Comparison of ENCODE assay signal across 17 cellular contexts in genomic region chr6:106508836-106509235, GRCh38.
DNase-seq lines count a peak whose midpoint lies in the region; ATAC-seq and TF ChIP-seq lines count a peak whose summit lies in the region.
"Had no signal": no experiment of that assay in that cellular context is flagged by ENCODE, and none has a peak within 500 bp of the region (broad histone marks: within the 10 kb centered on the region; RNA-seq: fewer than 3 reads in every experiment).

No MANE protein-coding gene starts in this region.

- H3K27ac ChIP-seq in breast epithelium (no peak overlapping the region), Panc1 (ENCODE audit: low read length) (peak overlapping the region; percentile 32; the same call in 1 of the 2 replicates)
- H3K27ac ChIP-seq: adrenal gland, gastrocnemius medialis had no signal

- no peak overlapping the region for H3K27ac Mint-ChIP-seq in MCF 10A (ENCODE audit: low read depth, unreplicated experiment)
- H3K27ac Mint-ChIP-seq in activated CD8-positive, alpha-beta memory T cell treated with anti-CD3 and anti-CD28 coated beads, Interleukin-2, amount 10 ng/mL, durations not matched to agents 7 days and 5 days: no peak overlapping the region
- H3K27ac Mint-ChIP-seq: HFFc6 had no signal

- intact Hi-C loops in MCF 10A (cut with micrococcal nuclease) (no loop called here), breast epithelium (cut with DNase I; ENCODE audit: low total_unique reads) (no loop called here), Panc1 (cut with micrococcal nuclease; ENCODE audit: unreplicated experiment) (no loop called here)

- TF ChIP-seq CTCF in MCF 10A (IDR thresholded peaks at IDR 0.05; ENCODE audit: unreplicated experiment): no peak
- TF ChIP-seq CTCF in breast epithelium (IDR thresholded peaks at IDR 0.05): no peak
- TF ChIP-seq CTCF in Panc1 (IDR thresholded peaks at IDR 0.05): no peak
- no peak for TF ChIP-seq CTCF in epithelial cell of esophagus (IDR thresholded peaks at IDR 0.05; ENCODE audit: insufficient read depth, low read depth, low read length, missing control alignments)

- H3K27me3 ChIP-seq in breast epithelium (no peaks in the 10 kb centered on the region), Panc1 (ENCODE audit: control insufficient read depth, insufficient read depth, low read length) (no peaks in the 10 kb centered on the region)
- H3K27me3 ChIP-seq: Peyer's patch had no signal

- no peaks in the 10 kb centered on the region for H3K36me3 Mint-ChIP-seq in MCF 10A (ENCODE audit: insufficient read depth, unreplicated experiment)
- peaks cover 9% of the 10 kb centered on the region for H3K36me3 Mint-ChIP-seq in activated CD8-positive, alpha-beta memory T cell treated with anti-CD3 and anti-CD28 coated beads, Interleukin-2, amount 10 ng/mL, durations not matched to agents 7 days and 5 days

- DNase-seq in MCF 10A (ENCODE audit: unreplicated experiment) (peak; percentile 94), breast epithelium (ENCODE audit: low spot score in 2 of 2) (no peak), Panc1 (ENCODE audit: low read depth, low spot score) (no peak), epithelial cell of esophagus (ENCODE audit: low read depth) (peak; percentile 81), skeletal muscle cell (ENCODE audit: low read depth) (peak; percentile 85), cortex of kidney (lab: John Stamatoyannopoulos, UW) (no peak), NCI-H1436 (lab: John Stamatoyannopoulos, UW) (no peak)
- no peak for DNase-seq in activated CD8-positive, alpha-beta memory T cell treated with anti-CD3 and anti-CD28 coated beads, Interleukin-2, amount 10 ng/mL, durations not matched to agents 7 days and 5 days
- DNase-seq: ACHN; adrenal gland; CD4-positive, alpha-beta memory T cell; effector memory CD4-positive, alpha-beta T cell; gastrocnemius medialis; HFFc6; NCI-H1048; NCI-H69 had no signal

- H3K27me3 Mint-ChIP-seq in MCF 10A (ENCODE audit: insufficient read depth, unreplicated experiment): no peaks in the 10 kb centered on the region
- no peaks in the 10 kb centered on the region for H3K27me3 Mint-ChIP-seq in activated CD8-positive, alpha-beta memory T cell treated with anti-CD3 and anti-CD28 coated beads, Interleukin-2, amount 10 ng/mL, durations not matched to agents 7 days and 5 days
- H3K27me3 Mint-ChIP-seq: CD4-positive, alpha-beta memory T cell had no signal

- BruUV-seq in MCF 10A (replicated peaks; lab: Mats Ljungman, UMichigan) (no TSS peak), Panc1 (replicated peaks; lab: Mats Ljungman, UMichigan) (no TSS peak)

- H3K4me1 Mint-ChIP-seq in MCF 10A (ENCODE audit: insufficient read depth, unreplicated experiment): peaks cover 32% of the 10 kb centered on the region
- peaks cover 24% of the 10 kb centered on the region for H3K4me1 Mint-ChIP-seq in activated CD8-positive, alpha-beta memory T cell treated with anti-CD3 and anti-CD28 coated beads, Interleukin-2, amount 10 ng/mL, durations not matched to agents 7 days and 5 days

- POLR2A ChIA-PET in MCF 10A (lab: Yijun Ruan, JAX) (interaction anchor here (0.6 to 9.4 kb wide), 16 partner anchors 8 to 174 kb away, joined by 3 to 208 read pairs (median 23); no protein-coding TSS in a partner anchor), Panc1 (lab: Charles Lee) (no interaction called here)

- ATAC-seq in Panc1: no peak
- ATAC-seq in activated CD8-positive, alpha-beta memory T cell treated with anti-CD3 and anti-CD28 coated beads, Interleukin-2, amount 10 ng/mL, durations not matched to agents 7 days and 5 days: no peak
- ATAC-seq: gastrocnemius medialis had no signal

- no peaks in the 10 kb centered on the region for H3K36me3 ChIP-seq in breast epithelium
- H3K36me3 ChIP-seq in Panc1 (ENCODE audit: control insufficient read depth, insufficient read depth, low read length): no peaks in the 10 kb centered on the region
- H3K36me3 ChIP-seq: adrenal gland, gastrocnemius medialis, Peyer's patch had no signal

- H3K9me3 Mint-ChIP-seq in MCF 10A (ENCODE audit: unreplicated experiment): no peaks in the 10 kb centered on the region
- H3K9me3 Mint-ChIP-seq in activated CD8-positive, alpha-beta memory T cell treated with anti-CD3 and anti-CD28 coated beads, Interleukin-2, amount 10 ng/mL, durations not matched to agents 7 days and 5 days (ENCODE audit: low read depth): no peaks in the 10 kb centered on the region
- H3K9me3 Mint-ChIP-seq: HFFc6 had no signal

- H3K4me1 ChIP-seq in breast epithelium (peaks cover 6 to 12% of the 10 kb centered on the region in 2 donors), Panc1 (ENCODE audit: control insufficient read depth, insufficient read depth, low read length) (peaks cover 15% of the 10 kb centered on the region)

- H3K4me3 ChIP-seq in breast epithelium: no peak overlapping the region
- no peak overlapping the region for H3K4me3 ChIP-seq in Panc1 (ENCODE audit: low read depth in 2 of 2, low read length in 2 of 2)
- no peak overlapping the region for H3K4me3 ChIP-seq in epithelial cell of esophagus (ENCODE audit: low read length)
- no peak overlapping the region for H3K4me3 ChIP-seq in skeletal muscle cell (ENCODE audit: low read depth, low read length)
- H3K4me3 ChIP-seq: adrenal gland, gastrocnemius medialis had no signal

- in situ Hi-C loops in Panc1 (cut with HindIII; ENCODE audit: low pct_unique_long_range_greater_than_20kb, low sequenced_read_pairs): no loop called here

- H3K4me3 Mint-ChIP-seq in MCF 10A (ENCODE audit: unreplicated experiment): no peak overlapping the region
- H3K4me3 Mint-ChIP-seq in activated CD8-positive, alpha-beta memory T cell treated with anti-CD3 and anti-CD28 coated beads, Interleukin-2, amount 10 ng/mL, durations not matched to agents 7 days and 5 days: no peak overlapping the region
- H3K4me3 Mint-ChIP-seq: HFFc6 had no signal

- H3K9me3 ChIP-seq in breast epithelium: no peaks in the 10 kb centered on the region
- H3K9me3 ChIP-seq in Panc1 (ENCODE audit: control insufficient read depth, insufficient read depth, low read depth, low read length): no peaks in the 10 kb centered on the region
- H3K9me3 ChIP-seq: adrenal gland, gastrocnemius medialis, Peyer's patch had no signal

- TF ChIP-seq POLR2A in breast epithelium (IDR thresholded peaks at IDR 0.05): no peak

- CTCF ChIA-PET in MCF 10A (lab: Yijun Ruan, JAX) (interaction anchor here (0.6 to 6.8 kb wide), 9 partner anchors 13 to 63 kb away, joined by 3 to 39 read pairs (median 4); no protein-coding TSS in a partner anchor), Panc1 (lab: Charles Lee) (no interaction called here)
- CTCF ChIA-PET in activated CD8-positive, alpha-beta memory T cell treated with anti-CD3 and anti-CD28 coated beads, Interleukin-2, amount 10 ng/mL, durations not matched to agents 7 days and 5 days (lab: Charles Lee): interaction anchor here (0.8 to 6.4 kb wide), 6 partner anchors 14 to 173 kb away, joined by 3 to 125 read pairs (median 6); no protein-coding TSS in a partner anchor

Comparison
In these comparisons a context has a peak if more than half of its experiments do, and no peak if none do; other contexts are left out.
1. DNase-seq: peak in MCF 10A (single experiment), epithelial cell of esophagus (single experiment) and skeletal muscle cell (single experiment); none in breast epithelium (0 of 2), Panc1 (single experiment), cortex of kidney (single experiment), activated CD8-positive, alpha-beta memory T cell treated with anti-CD3 and anti-CD28 coated beads, Interleukin-2, amount 10 ng/mL, durations not matched to agents 7 days and 5 days (single experiment) and NCI-H1436 (single experiment).